Comparison of ENCODE assay signal across 8 cellular contexts in the genomic region with DNA sequence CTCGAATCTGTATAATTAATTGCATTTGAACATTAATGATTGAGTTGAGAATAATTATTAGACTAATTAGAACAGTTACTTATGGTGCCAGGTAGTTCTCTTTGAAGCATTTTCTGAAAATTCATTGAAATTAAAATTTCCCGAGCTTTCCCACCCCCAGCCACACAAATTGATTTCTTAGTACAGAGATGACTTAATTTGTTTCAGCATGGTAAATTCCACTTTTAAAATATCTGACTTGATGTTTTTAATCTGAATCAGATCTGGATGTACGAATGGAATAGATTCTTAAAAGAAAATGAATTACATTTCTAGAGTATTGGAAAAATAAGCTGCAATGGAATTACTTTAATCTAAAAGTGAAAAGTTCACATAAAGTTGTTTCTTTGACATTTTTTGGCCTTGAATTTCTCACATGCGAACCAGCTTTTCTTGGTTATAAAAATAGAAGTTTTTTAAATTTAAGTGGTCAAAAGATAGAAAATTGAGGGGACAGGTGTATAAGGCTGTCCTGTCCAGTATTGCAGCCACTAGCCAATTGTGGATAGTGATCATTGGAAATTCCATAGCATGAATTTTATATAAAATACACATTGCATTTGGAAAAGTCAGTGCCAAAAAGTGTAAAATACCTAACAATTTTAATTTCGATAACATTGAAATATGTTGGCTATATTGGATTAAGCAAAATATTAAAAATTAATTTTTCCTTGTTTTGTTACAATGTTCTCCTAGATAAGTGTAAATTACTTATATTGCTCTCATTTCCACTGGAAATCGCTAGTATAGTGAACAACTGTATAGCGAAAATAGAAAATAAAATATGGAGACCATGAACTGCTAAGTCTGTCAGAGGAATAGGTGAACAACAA.
DNase-seq lines count a peak whose midpoint lies in the region; ATAC-seq and TF ChIP-seq lines count a peak whose summit lies in the region.

No MANE protein-coding gene starts in this region.

- peak overlapping the region; percentile 90 to 94 for H3K4me3 Mint-ChIP-seq in stimulated activated naive CD8-positive, alpha-beta T cell treated with anti-CD3 and anti-CD28 coated beads, Interleukin-15, amount 100 ng/mL, for 72 hours

- H3K27ac ChIP-seq in iPS DF 6.9 (ENCODE audit: low read length), result no peak overlapping the region

- peak overlapping the region; percentile 99 for H3K27ac Mint-ChIP-seq in stimulated activated naive CD8-positive, alpha-beta T cell treated with anti-CD3 and anti-CD28 coated beads, Interleukin-15, amount 100 ng/mL, for 72 hours

- DNase-seq in NCI-H82 (lab: John Stamatoyannopoulos, UW), result peak; percentile 71
- DNase-seq in NCI-H82 treated with DMSO at 0.1 percent for 48 hours (lab: John Stamatoyannopoulos, UW; ENCODE audit: unreplicated experiment), result no peak
- no peak for DNase-seq in iPS DF 6.9 (ENCODE audit: low read depth, low spot score)
- DNase-seq in stimulated activated naive CD8-positive, alpha-beta T cell treated with anti-CD3 and anti-CD28 coated beads, Interleukin-15, amount 100 ng/mL, for 72 hours, result no peak
- DNase-seq in NOMO-1 (lab: John Stamatoyannopoulos, UW; ENCODE audit: unreplicated experiment in 2 of 2), result no peak
- DNase-seq in NCI-H1048 (lab: John Stamatoyannopoulos, UW), result no peak
- no peak for DNase-seq in GM19238 (ENCODE audit: insufficient read length, low spot score)

- no peaks in the 10 kb centered on the region for H3K4me1 ChIP-seq in iPS DF 6.9 (ENCODE audit: control insufficient read depth, insufficient read depth, low read length)

- H3K9me3 ChIP-seq in iPS DF 6.9 (ENCODE audit: control insufficient read depth, insufficient read depth, low read length), result no peaks in the 10 kb centered on the region

- H3K27me3 ChIP-seq in iPS DF 6.9 (ENCODE audit: control insufficient read depth, insufficient read depth, low read length), result no peaks in the 10 kb centered on the region

- H3K4me3 ChIP-seq in WI38 (ENCODE audit: low read depth, low read length) (peak overlapping the region; percentile 78), iPS DF 6.9 (ENCODE audit: low read length) (peak overlapping the region; percentile 92; the same call in 1 of the 2 replicates)

- peaks cover 84% of the 10 kb centered on the region for H3K4me1 Mint-ChIP-seq in stimulated activated naive CD8-positive, alpha-beta T cell treated with anti-CD3 and anti-CD28 coated beads, Interleukin-15, amount 100 ng/mL, for 72 hours

- WGBS in iPS DF 6.9 (ENCODE audit: insufficient coverage, insufficient read length), result no CpG with 5 or more reads among the region's 7 CpGs

- no peaks in the 10 kb centered on the region for H3K36me3 ChIP-seq in iPS DF 6.9 (ENCODE audit: control insufficient read depth, insufficient read depth, low read length)

- no peaks in the 10 kb centered on the region for H3K27me3 Mint-ChIP-seq in stimulated activated naive CD8-positive, alpha-beta T cell treated with anti-CD3 and anti-CD28 coated beads, Interleukin-15, amount 100 ng/mL, for 72 hours

- no peaks in the 10 kb centered on the region for H3K9me3 Mint-ChIP-seq in stimulated activated naive CD8-positive, alpha-beta T cell treated with anti-CD3 and anti-CD28 coated beads, Interleukin-15, amount 100 ng/mL, for 72 hours

- no peak for TF ChIP-seq CTCF in WI38 (IDR thresholded peaks at IDR 0.05; ENCODE audit: low read depth, low read length)

- no peak for ATAC-seq in stimulated activated naive CD8-positive, alpha-beta T cell treated with anti-CD3 and anti-CD28 coated beads, Interleukin-15, amount 100 ng/mL, for 72 hours
